12 cellular contexts compared by ENCODE assay signal in the genomic region with DNA sequence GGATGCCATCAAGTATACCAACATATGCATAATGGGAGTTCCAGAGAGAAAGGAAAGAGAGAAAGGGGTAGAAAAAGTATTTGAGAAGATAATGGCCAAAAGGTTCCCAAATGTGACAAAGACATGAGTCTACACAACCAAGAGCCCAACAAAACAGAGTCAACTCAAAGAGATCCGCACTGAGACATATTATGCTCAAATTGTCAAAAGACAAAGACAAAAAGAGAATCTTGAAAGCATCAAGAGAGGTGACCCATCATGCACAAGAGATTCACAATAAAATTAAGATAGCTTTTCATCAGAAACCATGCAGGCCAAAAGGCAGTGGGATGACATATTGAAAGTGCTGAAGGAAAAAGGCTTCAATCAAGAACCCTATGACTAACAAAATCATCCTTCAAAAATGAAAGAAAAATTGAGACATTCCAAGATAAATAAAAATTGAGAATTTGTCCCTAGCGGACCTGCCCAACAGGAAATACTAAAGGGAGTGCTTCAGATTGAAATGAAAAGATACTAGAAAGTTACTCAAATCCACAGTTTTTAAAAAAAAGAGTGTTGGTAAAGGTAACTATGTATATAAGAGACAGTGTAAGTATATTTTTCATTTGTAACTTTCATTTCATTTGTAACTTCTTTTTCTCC.
"Had no signal": no experiment of that assay in that cellular context is flagged by ENCODE, and none has a peak within 500 bp of the region (broad histone marks: within the 10 kb centered on the region; RNA-seq: fewer than 3 reads in every experiment).

No MANE protein-coding gene starts in this region.

- H3K27ac Mint-ChIP-seq: activated CD4-positive, alpha-beta T cell treated with anti-CD3 and anti-CD28 coated beads, Interleukin-2, amount 10 ng/mL, durations not matched to agents 7 days and 5 days; immature natural killer cell; nephron; progenitor cell of endocrine pancreas; WTC11 had no signal

- H3K27me3 Mint-ChIP-seq: activated CD4-positive, alpha-beta T cell treated with anti-CD3 and anti-CD28 coated beads, Interleukin-2, amount 10 ng/mL, durations not matched to agents 7 days and 5 days; progenitor cell of endocrine pancreas had no signal

- DNase-seq: activated CD4-positive, alpha-beta T cell treated with anti-CD3 and anti-CD28 coated beads, Interleukin-2, amount 10 ng/mL, durations not matched to agents 7 days and 5 days; activated gamma-delta T cell treated with Interleukin-2 at 50 U/mL for 16 hours; gastrocnemius medialis; heart left ventricle; immature natural killer cell; nucleus accumbens; right cardiac atrium; T-helper 2 cell had no signal

- FAIRE-seq: astrocyte had no signal

- ATAC-seq: gastrocnemius medialis, heart left ventricle, right cardiac atrium, WTC11 had no signal

- H3K4me3 Mint-ChIP-seq: activated CD4-positive, alpha-beta T cell treated with anti-CD3 and anti-CD28 coated beads, Interleukin-2, amount 10 ng/mL, durations not matched to agents 7 days and 5 days; immature natural killer cell; nephron; WTC11 had no signal
